ENCODE assay signal across 6 cellular contexts in the genomic region with DNA sequence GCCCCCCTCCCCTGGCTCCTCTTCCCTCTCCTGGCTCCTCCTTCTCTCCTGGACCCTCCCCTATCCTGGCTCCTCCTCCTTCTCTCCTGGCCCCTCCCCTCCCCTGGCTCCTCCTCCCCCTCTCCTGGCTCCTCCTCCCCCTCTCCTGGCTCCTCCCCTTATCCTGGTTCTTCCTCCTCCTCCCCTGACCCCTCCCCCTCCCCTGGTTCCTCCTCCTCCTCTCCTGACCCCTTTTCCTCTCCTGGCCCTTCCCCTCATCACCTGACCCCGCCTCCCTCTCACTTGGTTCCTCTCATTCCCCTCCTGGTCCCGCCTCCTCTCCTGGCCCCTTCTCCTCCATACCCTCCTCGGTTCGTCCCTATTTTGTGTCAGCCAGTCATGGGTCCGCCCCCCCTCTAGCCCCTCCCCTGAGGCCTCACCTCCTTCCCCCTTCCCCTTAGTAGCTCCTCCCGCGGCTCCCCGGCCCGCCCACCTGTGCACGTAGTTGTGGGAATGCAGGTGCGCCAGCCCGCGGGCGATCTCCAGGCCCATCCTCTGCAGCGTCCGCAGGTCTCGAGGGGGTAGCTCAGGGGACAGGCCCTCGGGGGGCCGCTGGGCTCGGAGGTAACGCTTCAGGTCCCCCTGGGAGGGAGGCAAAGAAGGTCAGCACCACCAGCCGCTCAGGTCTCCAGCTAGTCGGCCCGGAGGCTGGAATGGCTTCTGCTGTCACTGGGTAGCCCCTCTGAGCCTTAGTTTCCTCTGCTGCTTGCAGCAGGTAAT. TPM values are rescaled to one million over a fixed set of nuclear protein-coding genes. Genes with fewer than 3 reads are reported as not detected.
DNase-seq lines count a peak whose midpoint lies in the region; ATAC-seq lines count a peak whose summit lies in the region.

No MANE protein-coding gene starts in this region.

- peak; percentile 56 to 74 for ATAC-seq in left cardiac atrium
- no peak for ATAC-seq in HG03442 (IDR thresholded peaks at IDR 0.05; ENCODE audit: unreplicated experiment)

- DNase-seq in DMS53 treated with DMSO at 0.1 percent for 48 hours (lab: John Stamatoyannopoulos, UW; ENCODE audit: unreplicated experiment), result peak; percentile 93
- DNase-seq in NCI-H146 treated with DMSO at 0.1 percent for 48 hours (lab: John Stamatoyannopoulos, UW; ENCODE audit: unreplicated experiment), result peak; percentile 90
- DNase-seq in activated CD4-positive, CD25-positive, alpha-beta regulatory T cell treated with anti-CD3 and anti-CD28 coated beads, Interleukin-2, amount 50 U/mL, for 72 hours, result peak; percentile 70
- peak; percentile 69 for DNase-seq in left cardiac atrium
- DNase-seq in stimulated activated naive CD4-positive, alpha-beta T cell treated with Interleukin-2 at 50 U/mL for 16 hours (lab: John Stamatoyannopoulos, UW), result peak; percentile 70

- intact Hi-C loops in left cardiac atrium (cut with DNase I), result no loop called here

RNA-seq across cellular contexts. Expression of a gene that starts 9.5 kb away (rescaled TPM):
- 1 to 10 TPM; 2.0 to 2.9 TPM for total RNA-seq in left cardiac atrium

RNA-seq across cellular contexts. Expression of a gene that starts 33.0 kb away (rescaled TPM):
- total RNA-seq in left cardiac atrium, result 10 to 100 TPM; 29.0 to 32.5 TPM

RNA-seq across cellular contexts. Expression of a gene that starts 46.8 kb away (rescaled TPM):
- total RNA-seq in left cardiac atrium, result under 1 TPM; 0.27 to 0.60 TPM

RNA-seq across cellular contexts. Expression of a gene that starts 49.8 kb away (rescaled TPM):
- under 1 TPM; 0.39 to 0.71 TPM for total RNA-seq in left cardiac atrium

RNA-seq across cellular contexts. Expression of a gene that starts 56.4 kb away (rescaled TPM):
- 10 to 100 TPM; 18.1 to 24.9 TPM for total RNA-seq in left cardiac atrium
